Comparison of ENCODE assay signal across 1 cellular context in genomic region chr13:51724721-51725120, GRCh38.
TF ChIP-seq lines count a peak whose summit lies in the region.

No MANE protein-coding gene starts in this region.

TF ChIP-seq in IMR-90, 13 proteins besides CTCF, POLR2A, EP300 and RAD21 (continued from another document):
- TF ChIP-seq, protein P1, sequence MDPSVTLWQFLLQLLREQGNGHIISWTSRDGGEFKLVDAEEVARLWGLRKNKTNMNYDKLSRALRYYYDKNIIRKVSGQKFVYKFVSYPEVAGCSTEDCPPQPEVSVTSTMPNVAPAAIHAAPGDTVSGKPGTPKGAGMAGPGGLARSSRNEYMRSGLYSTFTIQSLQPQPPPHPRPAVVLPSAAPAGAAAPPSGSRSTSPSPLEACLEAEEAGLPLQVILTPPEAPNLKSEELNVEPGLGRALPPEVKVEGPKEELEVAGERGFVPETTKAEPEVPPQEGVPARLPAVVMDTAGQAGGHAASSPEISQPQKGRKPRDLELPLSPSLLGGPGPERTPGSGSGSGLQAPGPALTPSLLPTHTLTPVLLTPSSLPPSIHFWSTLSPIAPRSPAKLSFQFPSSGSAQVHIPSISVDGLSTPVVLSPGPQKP (IDR thresholded peaks at IDR 0.05; ENCODE audit: borderline replicate concordance, low read depth, low read length), result no peak
- TF ChIP-seq MAZ (IDR thresholded peaks at IDR 0.05; ENCODE audit: borderline replicate concordance, low read depth, low read length) (no peak), BHLHE40 (IDR thresholded peaks at IDR 0.05; ENCODE audit: low read depth, low read length) (no peak), CHD1 (IDR thresholded peaks at IDR 0.05; ENCODE audit: low read depth, low read length) (no peak), RCOR1 (IDR thresholded peaks at IDR 0.05; ENCODE audit: insufficient replicate concordance, low read length) (no peak), FOS (IDR thresholded peaks at IDR 0.05; ENCODE audit: low read depth, low read length) (no peak), SMC3 (IDR thresholded peaks at IDR 0.05; ENCODE audit: low read depth, low read length) (no peak), CEBPB (IDR thresholded peaks at IDR 0.05; ENCODE audit: low read depth, low read length) (no peak), MXI1 (IDR thresholded peaks at IDR 0.05; ENCODE audit: borderline replicate concordance, low read depth, low read length) (no peak), RFX5 (IDR thresholded peaks at IDR 0.05; ENCODE audit: low read depth, low read length) (no peak), NFE2L2 (IDR thresholded peaks at IDR 0.05; ENCODE audit: low read depth, low read length) (no peak)
- TF ChIP-seq, protein P2, sequence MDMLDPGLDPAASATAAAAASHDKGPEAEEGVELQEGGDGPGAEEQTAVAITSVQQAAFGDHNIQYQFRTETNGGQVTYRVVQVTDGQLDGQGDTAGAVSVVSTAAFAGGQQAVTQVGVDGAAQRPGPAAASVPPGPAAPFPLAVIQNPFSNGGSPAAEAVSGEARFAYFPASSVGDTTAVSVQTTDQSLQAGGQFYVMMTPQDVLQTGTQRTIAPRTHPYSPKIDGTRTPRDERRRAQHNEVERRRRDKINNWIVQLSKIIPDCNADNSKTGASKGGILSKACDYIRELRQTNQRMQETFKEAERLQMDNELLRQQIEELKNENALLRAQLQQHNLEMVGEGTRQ (IDR thresholded peaks at IDR 0.05; ENCODE audit: low read depth, low read length), result no peak
TF ChIP-seq in IMR-90: peak in this region for 0.
